1 cellular context compared by ENCODE assay signal in the genomic region with DNA sequence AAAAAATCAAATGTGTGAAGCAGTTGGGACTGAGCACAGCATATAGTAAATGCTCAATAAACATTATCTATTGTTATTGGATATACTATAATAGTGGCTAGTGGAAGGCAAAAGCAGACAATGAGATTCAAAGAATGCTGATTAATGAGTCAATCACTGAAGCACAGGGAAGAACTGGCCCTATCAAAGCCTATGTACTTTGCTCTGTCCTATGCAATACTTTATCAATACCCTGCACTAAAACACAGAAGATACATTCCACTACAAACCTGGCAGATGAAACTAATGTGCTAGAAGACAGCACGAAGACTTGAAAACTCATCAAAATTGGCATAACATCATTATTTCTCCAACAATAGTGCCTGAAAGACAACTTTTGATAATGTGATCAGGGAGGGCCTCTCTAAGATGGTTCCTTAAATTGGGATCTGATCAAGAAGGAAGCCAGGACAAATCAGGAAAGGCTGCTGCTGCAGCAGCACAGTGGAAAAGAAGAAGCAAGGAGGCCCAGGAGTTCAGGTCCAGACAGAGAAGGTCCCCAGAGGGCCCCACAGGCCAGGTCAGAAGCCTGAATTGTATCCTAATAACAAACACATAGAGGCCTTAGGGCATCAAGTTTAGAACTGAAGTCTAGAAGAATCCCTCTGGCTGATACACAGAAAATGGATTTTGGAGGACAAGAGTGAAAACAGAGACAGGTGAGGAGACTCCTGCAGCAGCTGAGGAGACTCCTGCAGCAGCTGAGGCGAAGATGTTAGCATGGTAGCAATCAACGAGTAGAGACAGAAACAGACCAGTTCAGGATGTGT.
TF ChIP-seq lines count a peak whose summit lies in the region.

No MANE protein-coding gene starts in this region.

TF ChIP-seq in K562, 482 proteins besides CTCF, POLR2A, EP300 and RAD21 (continued from another document and continues in another):
- TF ChIP-seq, protein P1, sequence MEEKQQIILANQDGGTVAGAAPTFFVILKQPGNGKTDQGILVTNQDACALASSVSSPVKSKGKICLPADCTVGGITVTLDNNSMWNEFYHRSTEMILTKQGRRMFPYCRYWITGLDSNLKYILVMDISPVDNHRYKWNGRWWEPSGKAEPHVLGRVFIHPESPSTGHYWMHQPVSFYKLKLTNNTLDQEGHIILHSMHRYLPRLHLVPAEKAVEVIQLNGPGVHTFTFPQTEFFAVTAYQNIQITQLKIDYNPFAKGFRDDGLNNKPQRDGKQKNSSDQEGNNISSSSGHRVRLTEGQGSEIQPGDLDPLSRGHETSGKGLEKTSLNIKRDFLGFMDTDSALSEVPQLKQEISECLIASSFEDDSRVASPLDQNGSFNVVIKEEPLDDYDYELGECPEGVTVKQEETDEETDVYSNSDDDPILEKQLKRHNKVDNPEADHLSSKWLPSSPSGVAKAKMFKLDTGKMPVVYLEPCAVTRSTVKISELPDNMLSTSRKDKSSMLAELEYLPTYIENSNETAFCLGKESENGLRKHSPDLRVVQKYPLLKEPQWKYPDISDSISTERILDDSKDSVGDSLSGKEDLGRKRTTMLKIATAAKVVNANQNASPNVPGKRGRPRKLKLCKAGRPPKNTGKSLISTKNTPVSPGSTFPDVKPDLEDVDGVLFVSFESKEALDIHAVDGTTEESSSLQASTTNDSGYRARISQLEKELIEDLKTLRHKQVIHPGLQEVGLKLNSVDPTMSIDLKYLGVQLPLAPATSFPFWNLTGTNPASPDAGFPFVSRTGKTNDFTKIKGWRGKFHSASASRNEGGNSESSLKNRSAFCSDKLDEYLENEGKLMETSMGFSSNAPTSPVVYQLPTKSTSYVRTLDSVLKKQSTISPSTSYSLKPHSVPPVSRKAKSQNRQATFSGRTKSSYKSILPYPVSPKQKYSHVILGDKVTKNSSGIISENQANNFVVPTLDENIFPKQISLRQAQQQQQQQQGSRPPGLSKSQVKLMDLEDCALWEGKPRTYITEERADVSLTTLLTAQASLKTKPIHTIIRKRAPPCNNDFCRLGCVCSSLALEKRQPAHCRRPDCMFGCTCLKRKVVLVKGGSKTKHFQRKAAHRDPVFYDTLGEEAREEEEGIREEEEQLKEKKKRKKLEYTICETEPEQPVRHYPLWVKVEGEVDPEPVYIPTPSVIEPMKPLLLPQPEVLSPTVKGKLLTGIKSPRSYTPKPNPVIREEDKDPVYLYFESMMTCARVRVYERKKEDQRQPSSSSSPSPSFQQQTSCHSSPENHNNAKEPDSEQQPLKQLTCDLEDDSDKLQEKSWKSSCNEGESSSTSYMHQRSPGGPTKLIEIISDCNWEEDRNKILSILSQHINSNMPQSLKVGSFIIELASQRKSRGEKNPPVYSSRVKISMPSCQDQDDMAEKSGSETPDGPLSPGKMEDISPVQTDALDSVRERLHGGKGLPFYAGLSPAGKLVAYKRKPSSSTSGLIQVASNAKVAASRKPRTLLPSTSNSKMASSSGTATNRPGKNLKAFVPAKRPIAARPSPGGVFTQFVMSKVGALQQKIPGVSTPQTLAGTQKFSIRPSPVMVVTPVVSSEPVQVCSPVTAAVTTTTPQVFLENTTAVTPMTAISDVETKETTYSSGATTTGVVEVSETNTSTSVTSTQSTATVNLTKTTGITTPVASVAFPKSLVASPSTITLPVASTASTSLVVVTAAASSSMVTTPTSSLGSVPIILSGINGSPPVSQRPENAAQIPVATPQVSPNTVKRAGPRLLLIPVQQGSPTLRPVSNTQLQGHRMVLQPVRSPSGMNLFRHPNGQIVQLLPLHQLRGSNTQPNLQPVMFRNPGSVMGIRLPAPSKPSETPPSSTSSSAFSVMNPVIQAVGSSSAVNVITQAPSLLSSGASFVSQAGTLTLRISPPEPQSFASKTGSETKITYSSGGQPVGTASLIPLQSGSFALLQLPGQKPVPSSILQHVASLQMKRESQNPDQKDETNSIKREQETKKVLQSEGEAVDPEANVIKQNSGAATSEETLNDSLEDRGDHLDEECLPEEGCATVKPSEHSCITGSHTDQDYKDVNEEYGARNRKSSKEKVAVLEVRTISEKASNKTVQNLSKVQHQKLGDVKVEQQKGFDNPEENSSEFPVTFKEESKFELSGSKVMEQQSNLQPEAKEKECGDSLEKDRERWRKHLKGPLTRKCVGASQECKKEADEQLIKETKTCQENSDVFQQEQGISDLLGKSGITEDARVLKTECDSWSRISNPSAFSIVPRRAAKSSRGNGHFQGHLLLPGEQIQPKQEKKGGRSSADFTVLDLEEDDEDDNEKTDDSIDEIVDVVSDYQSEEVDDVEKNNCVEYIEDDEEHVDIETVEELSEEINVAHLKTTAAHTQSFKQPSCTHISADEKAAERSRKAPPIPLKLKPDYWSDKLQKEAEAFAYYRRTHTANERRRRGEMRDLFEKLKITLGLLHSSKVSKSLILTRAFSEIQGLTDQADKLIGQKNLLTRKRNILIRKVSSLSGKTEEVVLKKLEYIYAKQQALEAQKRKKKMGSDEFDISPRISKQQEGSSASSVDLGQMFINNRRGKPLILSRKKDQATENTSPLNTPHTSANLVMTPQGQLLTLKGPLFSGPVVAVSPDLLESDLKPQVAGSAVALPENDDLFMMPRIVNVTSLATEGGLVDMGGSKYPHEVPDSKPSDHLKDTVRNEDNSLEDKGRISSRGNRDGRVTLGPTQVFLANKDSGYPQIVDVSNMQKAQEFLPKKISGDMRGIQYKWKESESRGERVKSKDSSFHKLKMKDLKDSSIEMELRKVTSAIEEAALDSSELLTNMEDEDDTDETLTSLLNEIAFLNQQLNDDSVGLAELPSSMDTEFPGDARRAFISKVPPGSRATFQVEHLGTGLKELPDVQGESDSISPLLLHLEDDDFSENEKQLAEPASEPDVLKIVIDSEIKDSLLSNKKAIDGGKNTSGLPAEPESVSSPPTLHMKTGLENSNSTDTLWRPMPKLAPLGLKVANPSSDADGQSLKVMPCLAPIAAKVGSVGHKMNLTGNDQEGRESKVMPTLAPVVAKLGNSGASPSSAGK (IDR thresholded peaks at IDR 0.05): no peak
- TF ChIP-seq, protein P2, sequence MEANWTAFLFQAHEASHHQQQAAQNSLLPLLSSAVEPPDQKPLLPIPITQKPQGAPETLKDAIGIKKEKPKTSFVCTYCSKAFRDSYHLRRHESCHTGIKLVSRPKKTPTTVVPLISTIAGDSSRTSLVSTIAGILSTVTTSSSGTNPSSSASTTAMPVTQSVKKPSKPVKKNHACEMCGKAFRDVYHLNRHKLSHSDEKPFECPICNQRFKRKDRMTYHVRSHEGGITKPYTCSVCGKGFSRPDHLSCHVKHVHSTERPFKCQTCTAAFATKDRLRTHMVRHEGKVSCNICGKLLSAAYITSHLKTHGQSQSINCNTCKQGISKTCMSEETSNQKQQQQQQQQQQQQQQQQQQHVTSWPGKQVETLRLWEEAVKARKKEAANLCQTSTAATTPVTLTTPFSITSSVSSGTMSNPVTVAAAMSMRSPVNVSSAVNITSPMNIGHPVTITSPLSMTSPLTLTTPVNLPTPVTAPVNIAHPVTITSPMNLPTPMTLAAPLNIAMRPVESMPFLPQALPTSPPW (CRISPR knock-in tag; IDR thresholded peaks at IDR 0.05): no peak
- TF ChIP-seq, protein P3, sequence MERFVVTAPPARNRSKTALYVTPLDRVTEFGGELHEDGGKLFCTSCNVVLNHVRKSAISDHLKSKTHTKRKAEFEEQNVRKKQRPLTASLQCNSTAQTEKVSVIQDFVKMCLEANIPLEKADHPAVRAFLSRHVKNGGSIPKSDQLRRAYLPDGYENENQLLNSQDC (CRISPR knock-in tag; IDR thresholded peaks at IDR 0.05): 0 out of 2 replicates have a peak, but pooled peaks have one; percentile 8
- TF ChIP-seq HEY1 (CRISPR knock-in tag; IDR thresholded peaks at IDR 0.05; ENCODE audit: borderline replicate concordance) (no peak), TAL1 (IDR thresholded peaks at IDR 0.05) (no peak), CHD4 (IDR thresholded peaks at IDR 0.05; ENCODE audit: insufficient read depth, insufficient replicate concordance, low read depth, low read length, poor library complexity, severe bottlenecking) (no peak), RFX7 (CRISPR knock-in tag; IDR thresholded peaks at IDR 0.05) (peak; percentile 47; the same call in 1 of the 2 replicates), ZNF263 (CRISPR knock-in tag; IDR thresholded peaks at IDR 0.05; ENCODE audit: borderline replicate concordance) (0 out of 2 replicates have a peak, but pooled peaks have one; percentile 47), SETDB1 (IDR thresholded peaks at IDR 0.05; ENCODE audit: low read length) (no peak), NR3C1 (CRISPR knock-in tag; IDR thresholded peaks at IDR 0.05) (no peak), ZNF589 (CRISPR knock-in tag; IDR thresholded peaks at IDR 0.05; ENCODE audit: low read depth) (0 out of 2 replicates have a peak, but pooled peaks have one; percentile 11), BDP1 (IDR thresholded peaks at IDR 0.05; ENCODE audit: insufficient read depth, insufficient read length) (no peak), GABPB2 (CRISPR knock-in tag; conservative IDR thresholded peaks at IDR 0.05) (peak; percentile 71; the same call in 1 of the 2 replicates), SP2 (IDR thresholded peaks at IDR 0.05; ENCODE audit: extremely low read depth, low read depth, low read length, poor library complexity, severe bottlenecking) (no peak), PHF20 (IDR thresholded peaks at IDR 0.05; ENCODE audit: partially characterized antibody) (no peak)
- TF ChIP-seq, protein P4, sequence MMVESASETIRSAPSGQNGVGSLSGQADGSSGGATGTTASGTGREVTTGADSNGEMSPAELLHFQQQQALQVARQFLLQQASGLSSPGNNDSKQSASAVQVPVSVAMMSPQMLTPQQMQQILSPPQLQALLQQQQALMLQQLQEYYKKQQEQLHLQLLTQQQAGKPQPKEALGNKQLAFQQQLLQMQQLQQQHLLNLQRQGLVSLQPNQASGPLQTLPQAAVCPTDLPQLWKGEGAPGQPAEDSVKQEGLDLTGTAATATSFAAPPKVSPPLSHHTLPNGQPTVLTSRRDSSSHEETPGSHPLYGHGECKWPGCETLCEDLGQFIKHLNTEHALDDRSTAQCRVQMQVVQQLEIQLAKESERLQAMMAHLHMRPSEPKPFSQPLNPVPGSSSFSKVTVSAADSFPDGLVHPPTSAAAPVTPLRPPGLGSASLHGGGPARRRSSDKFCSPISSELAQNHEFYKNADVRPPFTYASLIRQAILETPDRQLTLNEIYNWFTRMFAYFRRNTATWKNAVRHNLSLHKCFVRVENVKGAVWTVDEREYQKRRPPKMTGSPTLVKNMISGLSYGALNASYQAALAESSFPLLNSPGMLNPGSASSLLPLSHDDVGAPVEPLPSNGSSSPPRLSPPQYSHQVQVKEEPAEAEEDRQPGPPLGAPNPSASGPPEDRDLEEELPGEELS (CRISPR knock-in tag; IDR thresholded peaks at IDR 0.05; ENCODE audit: borderline replicate concordance): no peak
- TF ChIP-seq, protein P5, sequence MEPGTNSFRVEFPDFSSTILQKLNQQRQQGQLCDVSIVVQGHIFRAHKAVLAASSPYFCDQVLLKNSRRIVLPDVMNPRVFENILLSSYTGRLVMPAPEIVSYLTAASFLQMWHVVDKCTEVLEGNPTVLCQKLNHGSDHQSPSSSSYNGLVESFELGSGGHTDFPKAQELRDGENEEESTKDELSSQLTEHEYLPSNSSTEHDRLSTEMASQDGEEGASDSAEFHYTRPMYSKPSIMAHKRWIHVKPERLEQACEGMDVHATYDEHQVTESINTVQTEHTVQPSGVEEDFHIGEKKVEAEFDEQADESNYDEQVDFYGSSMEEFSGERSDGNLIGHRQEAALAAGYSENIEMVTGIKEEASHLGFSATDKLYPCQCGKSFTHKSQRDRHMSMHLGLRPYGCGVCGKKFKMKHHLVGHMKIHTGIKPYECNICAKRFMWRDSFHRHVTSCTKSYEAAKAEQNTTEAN (CRISPR knock-in tag; IDR thresholded peaks at IDR 0.05): no peak
- TF ChIP-seq, protein P6, sequence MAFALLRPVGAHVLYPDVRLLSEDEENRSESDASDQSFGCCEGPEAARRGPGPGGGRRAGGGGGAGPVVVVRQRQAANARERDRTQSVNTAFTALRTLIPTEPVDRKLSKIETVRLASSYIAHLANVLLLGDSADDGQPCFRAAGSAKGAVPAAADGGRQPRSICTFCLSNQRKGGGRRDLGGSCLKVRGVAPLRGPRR (CRISPR knock-in tag; IDR thresholded peaks at IDR 0.05): peak; percentile 76; the same call in 1 of the 2 replicates
- TF ChIP-seq, protein P7, sequence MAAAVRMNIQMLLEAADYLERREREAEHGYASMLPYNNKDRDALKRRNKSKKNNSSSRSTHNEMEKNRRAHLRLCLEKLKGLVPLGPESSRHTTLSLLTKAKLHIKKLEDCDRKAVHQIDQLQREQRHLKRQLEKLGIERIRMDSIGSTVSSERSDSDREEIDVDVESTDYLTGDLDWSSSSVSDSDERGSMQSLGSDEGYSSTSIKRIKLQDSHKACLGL (CRISPR knock-in tag; IDR thresholded peaks at IDR 0.05; ENCODE audit: borderline replicate concordance, poor library complexity, severe bottlenecking): no peak
- TF ChIP-seq, protein P8, sequence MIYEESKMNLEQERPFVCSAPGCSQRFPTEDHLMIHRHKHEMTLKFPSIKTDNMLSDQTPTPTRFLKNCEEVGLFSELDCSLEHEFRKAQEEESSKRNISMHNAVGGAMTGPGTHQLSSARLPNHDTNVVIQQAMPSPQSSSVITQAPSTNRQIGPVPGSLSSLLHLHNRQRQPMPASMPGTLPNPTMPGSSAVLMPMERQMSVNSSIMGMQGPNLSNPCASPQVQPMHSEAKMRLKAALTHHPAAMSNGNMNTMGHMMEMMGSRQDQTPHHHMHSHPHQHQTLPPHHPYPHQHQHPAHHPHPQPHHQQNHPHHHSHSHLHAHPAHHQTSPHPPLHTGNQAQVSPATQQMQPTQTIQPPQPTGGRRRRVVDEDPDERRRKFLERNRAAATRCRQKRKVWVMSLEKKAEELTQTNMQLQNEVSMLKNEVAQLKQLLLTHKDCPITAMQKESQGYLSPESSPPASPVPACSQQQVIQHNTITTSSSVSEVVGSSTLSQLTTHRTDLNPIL (CRISPR knock-in tag; IDR thresholded peaks at IDR 0.05): no peak
- TF ChIP-seq, protein P9, sequence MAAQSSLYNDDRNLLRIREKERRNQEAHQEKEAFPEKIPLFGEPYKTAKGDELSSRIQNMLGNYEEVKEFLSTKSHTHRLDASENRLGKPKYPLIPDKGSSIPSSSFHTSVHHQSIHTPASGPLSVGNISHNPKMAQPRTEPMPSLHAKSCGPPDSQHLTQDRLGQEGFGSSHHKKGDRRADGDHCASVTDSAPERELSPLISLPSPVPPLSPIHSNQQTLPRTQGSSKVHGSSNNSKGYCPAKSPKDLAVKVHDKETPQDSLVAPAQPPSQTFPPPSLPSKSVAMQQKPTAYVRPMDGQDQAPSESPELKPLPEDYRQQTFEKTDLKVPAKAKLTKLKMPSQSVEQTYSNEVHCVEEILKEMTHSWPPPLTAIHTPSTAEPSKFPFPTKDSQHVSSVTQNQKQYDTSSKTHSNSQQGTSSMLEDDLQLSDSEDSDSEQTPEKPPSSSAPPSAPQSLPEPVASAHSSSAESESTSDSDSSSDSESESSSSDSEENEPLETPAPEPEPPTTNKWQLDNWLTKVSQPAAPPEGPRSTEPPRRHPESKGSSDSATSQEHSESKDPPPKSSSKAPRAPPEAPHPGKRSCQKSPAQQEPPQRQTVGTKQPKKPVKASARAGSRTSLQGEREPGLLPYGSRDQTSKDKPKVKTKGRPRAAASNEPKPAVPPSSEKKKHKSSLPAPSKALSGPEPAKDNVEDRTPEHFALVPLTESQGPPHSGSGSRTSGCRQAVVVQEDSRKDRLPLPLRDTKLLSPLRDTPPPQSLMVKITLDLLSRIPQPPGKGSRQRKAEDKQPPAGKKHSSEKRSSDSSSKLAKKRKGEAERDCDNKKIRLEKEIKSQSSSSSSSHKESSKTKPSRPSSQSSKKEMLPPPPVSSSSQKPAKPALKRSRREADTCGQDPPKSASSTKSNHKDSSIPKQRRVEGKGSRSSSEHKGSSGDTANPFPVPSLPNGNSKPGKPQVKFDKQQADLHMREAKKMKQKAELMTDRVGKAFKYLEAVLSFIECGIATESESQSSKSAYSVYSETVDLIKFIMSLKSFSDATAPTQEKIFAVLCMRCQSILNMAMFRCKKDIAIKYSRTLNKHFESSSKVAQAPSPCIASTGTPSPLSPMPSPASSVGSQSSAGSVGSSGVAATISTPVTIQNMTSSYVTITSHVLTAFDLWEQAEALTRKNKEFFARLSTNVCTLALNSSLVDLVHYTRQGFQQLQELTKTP (IDR thresholded peaks at IDR 0.05; ENCODE audit: low read depth in 1 of 2, partially characterized antibody in 2 of 2): no peak
